ENCODE assay signal across 8 cellular contexts in the genomic region with DNA sequence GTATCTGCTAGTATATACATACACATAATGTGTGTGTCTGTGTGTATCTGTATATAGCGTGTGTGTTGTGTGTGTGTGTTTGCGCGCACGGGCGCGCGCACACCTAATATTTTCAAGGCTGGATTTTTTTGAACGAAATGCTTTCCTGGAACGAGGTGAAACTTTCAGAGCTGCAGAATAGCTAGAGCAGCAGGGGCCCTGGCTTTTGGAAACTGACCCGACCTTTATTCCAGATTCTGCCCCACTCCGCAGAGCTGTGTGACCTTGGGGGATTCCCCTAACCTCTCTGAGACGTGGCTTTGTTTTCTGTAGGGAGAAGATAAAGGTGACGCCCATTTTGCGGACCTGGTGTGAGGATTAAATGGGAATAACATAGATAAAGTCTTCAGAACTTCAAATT. TPM values are rescaled to one million over a fixed set of nuclear protein-coding genes. Genes with fewer than 3 reads are reported as not detected.
A peak's percentile ranks its signal among the peaks of the same experiment; 100 is the strongest.
DNase-seq lines count a peak whose midpoint lies in the region; ATAC-seq and TF ChIP-seq lines count a peak whose summit lies in the region.

No MANE protein-coding gene starts in this region.

- H3K27ac Mint-ChIP-seq in activated CD4-positive, alpha-beta memory T cell treated with anti-CD3 and anti-CD28 coated beads for 36 hours = peak overlapping the region; percentile 92

- peaks cover 7% of the 10 kb centered on the region for H3K36me3 Mint-ChIP-seq in activated CD4-positive, alpha-beta memory T cell treated with anti-CD3 and anti-CD28 coated beads for 36 hours

- peak overlapping the region; percentile 67 to 82 for H3K4me3 ChIP-seq in SK-N-SH (ENCODE audit: low read depth in 2 of 2, low read length in 1 of 2)

- peak overlapping the region; percentile 97 for H3K4me3 Mint-ChIP-seq in activated CD4-positive, alpha-beta memory T cell treated with anti-CD3 and anti-CD28 coated beads for 36 hours

- H3K4me1 Mint-ChIP-seq in activated CD4-positive, alpha-beta memory T cell treated with anti-CD3 and anti-CD28 coated beads for 36 hours (ENCODE audit: low read depth) = peaks cover 16% of the 10 kb centered on the region

- TF ChIP-seq CTCF in SK-N-SH (IDR thresholded peaks at IDR 0.05) (no peak), foreskin keratinocyte (conservative IDR thresholded peaks at IDR 0.05) (no peak)

- peaks cover 3% of the 10 kb centered on the region for H3F3A ChIP-seq in SK-N-SH (replicated peaks; ENCODE audit: insufficient read depth)

- no peaks in the 10 kb centered on the region for H3K27me3 Mint-ChIP-seq in activated CD4-positive, alpha-beta memory T cell treated with anti-CD3 and anti-CD28 coated beads for 36 hours

- H3K4me2 ChIP-seq in SK-N-SH = peak overlapping the region; percentile 76

- H4K20me1 ChIP-seq in SK-N-SH (ENCODE audit: insufficient read depth) = no peaks in the 10 kb centered on the region

- intact Hi-C loops in activated CD4-positive, alpha-beta memory T cell treated with anti-CD3 and anti-CD28 coated beads for 36 hours (cut with micrococcal nuclease) = loop anchor here (5.0 kb wide), 1 partner anchor 511 kb away; no protein-coding TSS in a partner anchor

- H3K9me2 ChIP-seq in SK-N-SH = no peaks in the 10 kb centered on the region

- ATAC-seq in SK-N-SH treated with all-trans-retinoic acid at 6 μM for 48 hours = no peak; the same call in 2 of the 3 replicates
- ATAC-seq in HG03135 (IDR thresholded peaks at IDR 0.05; ENCODE audit: unreplicated experiment) = peak; percentile 12
- ATAC-seq in foreskin keratinocyte = peak; percentile 23

- WGBS in SK-N-SH (ENCODE audit: low lambda C conversion rate) = 10% methylated on average over 14 of the region's 14 CpGs

- CTCF ChIA-PET in SK-N-SH (lab: Yijun Ruan, JAX) = interaction anchor here (0.6 to 6.3 kb wide), 15 partner anchors 8 to 204 kb away, joined by 3 to 67 read pairs (median 6); a partner anchor contains a TSS
- CTCF ChIA-PET in activated CD4-positive, alpha-beta memory T cell treated with anti-CD3 and anti-CD28 coated beads for 36 hours (lab: Charles Lee) = interaction anchor here (0.7 to 2.2 kb wide), 18 partner anchors 8 to 257 kb away, joined by 3 to 37 read pairs (median 4); a partner anchor contains a TSS

- TF ChIP-seq RAD21 in SK-N-SH (IDR thresholded peaks at IDR 0.05; ENCODE audit: low read length) = no peak

- H3K27me3 ChIP-seq in SK-N-SH (ENCODE audit: insufficient read depth) (no peaks in the 10 kb centered on the region), foreskin keratinocyte (no peaks in the 10 kb centered on the region)

- H3K27ac ChIP-seq in SK-N-SH (ENCODE audit: low read depth in 2 of 2, low read length in 1 of 2) = peak overlapping the region in 1 of 2 experiments; percentile 74; a peak in 2 of 4 replicates
- H3K27ac ChIP-seq in foreskin keratinocyte = peak overlapping the region; percentile 59

- no peak for TF ChIP-seq EP300 in SK-N-SH (IDR thresholded peaks at IDR 0.05; ENCODE audit: borderline replicate concordance in 1 of 2, low read depth in 1 of 2, low read length in 1 of 2)

- DNase-seq in SK-N-SH (no peak), foreskin keratinocyte (peak in 1 of 2 donors; percentile 12), pons (ENCODE audit: low spot score) (peak; percentile 17), DMS153 (lab: John Stamatoyannopoulos, UW) (no peak), NCI-H2196 (lab: John Stamatoyannopoulos, UW; ENCODE audit: unreplicated experiment) (no peak)
- DNase-seq in activated CD4-positive, alpha-beta memory T cell treated with anti-CD3 and anti-CD28 coated beads for 36 hours = peak; percentile 42

- H3K79me2 ChIP-seq in SK-N-SH (ENCODE audit: insufficient read depth) = peaks cover 16% of the 10 kb centered on the region; the same call in 1 of the 2 replicates

- H3K9me3 Mint-ChIP-seq in activated CD4-positive, alpha-beta memory T cell treated with anti-CD3 and anti-CD28 coated beads for 36 hours = no peaks in the 10 kb centered on the region

- POLR2A ChIA-PET in SK-N-SH (lab: Yijun Ruan, JAX) = interaction anchor here (1.1 kb wide), 1 partner anchor 157 kb away, joined by 4 read pairs; no protein-coding TSS in a partner anchor
- POLR2A ChIA-PET in activated CD4-positive, alpha-beta memory T cell treated with anti-CD3 and anti-CD28 coated beads for 36 hours (lab: Charles Lee) = interaction anchor here (0.6 kb wide), 1 partner anchor 24 kb away, joined by 3 read pairs; no protein-coding TSS in a partner anchor

- no peaks in the 10 kb centered on the region for H3K36me3 ChIP-seq in SK-N-SH (replicated peaks in 1 of 2; ENCODE audit: control insufficient read depth in 1 of 2, insufficient read depth in 2 of 2, low read length in 1 of 2)

- H2AFZ ChIP-seq in SK-N-SH (ENCODE audit: low read depth) = peak overlapping the region; percentile 71; the same call in 1 of the 2 replicates

- H3K4me1 ChIP-seq in SK-N-SH (ENCODE audit: control insufficient read depth in 1 of 2, insufficient read depth in 2 of 2, low read depth in 1 of 2, low read length in 1 of 2) (peaks cover 0 to 7% of the 10 kb centered on the region in 2 experiments; a peak in 1 of 4 replicates), foreskin keratinocyte (peaks cover 5% of the 10 kb centered on the region)

- peak overlapping the region; percentile 59 for H3K9ac ChIP-seq in SK-N-SH

- no peaks in the 10 kb centered on the region for H3K9me3 ChIP-seq in SK-N-SH

TF ChIP-seq in SK-N-SH, 30 proteins besides CTCF, POLR2A, EP300 and RAD21 (continues in another document):
- TF ChIP-seq NFIC (IDR thresholded peaks at IDR 0.05; ENCODE audit: borderline replicate concordance) (no peak), FOXJ3 (CRISPR knock-in tag; IDR thresholded peaks at IDR 0.05) (no peak)
- TF ChIP-seq, protein P1, sequence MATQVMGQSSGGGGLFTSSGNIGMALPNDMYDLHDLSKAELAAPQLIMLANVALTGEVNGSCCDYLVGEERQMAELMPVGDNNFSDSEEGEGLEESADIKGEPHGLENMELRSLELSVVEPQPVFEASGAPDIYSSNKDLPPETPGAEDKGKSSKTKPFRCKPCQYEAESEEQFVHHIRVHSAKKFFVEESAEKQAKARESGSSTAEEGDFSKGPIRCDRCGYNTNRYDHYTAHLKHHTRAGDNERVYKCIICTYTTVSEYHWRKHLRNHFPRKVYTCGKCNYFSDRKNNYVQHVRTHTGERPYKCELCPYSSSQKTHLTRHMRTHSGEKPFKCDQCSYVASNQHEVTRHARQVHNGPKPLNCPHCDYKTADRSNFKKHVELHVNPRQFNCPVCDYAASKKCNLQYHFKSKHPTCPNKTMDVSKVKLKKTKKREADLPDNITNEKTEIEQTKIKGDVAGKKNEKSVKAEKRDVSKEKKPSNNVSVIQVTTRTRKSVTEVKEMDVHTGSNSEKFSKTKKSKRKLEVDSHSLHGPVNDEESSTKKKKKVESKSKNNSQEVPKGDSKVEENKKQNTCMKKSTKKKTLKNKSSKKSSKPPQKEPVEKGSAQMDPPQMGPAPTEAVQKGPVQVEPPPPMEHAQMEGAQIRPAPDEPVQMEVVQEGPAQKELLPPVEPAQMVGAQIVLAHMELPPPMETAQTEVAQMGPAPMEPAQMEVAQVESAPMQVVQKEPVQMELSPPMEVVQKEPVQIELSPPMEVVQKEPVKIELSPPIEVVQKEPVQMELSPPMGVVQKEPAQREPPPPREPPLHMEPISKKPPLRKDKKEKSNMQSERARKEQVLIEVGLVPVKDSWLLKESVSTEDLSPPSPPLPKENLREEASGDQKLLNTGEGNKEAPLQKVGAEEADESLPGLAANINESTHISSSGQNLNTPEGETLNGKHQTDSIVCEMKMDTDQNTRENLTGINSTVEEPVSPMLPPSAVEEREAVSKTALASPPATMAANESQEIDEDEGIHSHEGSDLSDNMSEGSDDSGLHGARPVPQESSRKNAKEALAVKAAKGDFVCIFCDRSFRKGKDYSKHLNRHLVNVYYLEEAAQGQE (IDR thresholded peaks at IDR 0.05; ENCODE audit: low read depth, low read length) = no peak

TF ChIP-seq in SK-N-SH treated with all-trans-retinoic acid at 6 μM for 48 hours, 23 proteins besides CTCF, POLR2A, EP300 and RAD21 (continues in another document):
- TF ChIP-seq, protein P2, sequence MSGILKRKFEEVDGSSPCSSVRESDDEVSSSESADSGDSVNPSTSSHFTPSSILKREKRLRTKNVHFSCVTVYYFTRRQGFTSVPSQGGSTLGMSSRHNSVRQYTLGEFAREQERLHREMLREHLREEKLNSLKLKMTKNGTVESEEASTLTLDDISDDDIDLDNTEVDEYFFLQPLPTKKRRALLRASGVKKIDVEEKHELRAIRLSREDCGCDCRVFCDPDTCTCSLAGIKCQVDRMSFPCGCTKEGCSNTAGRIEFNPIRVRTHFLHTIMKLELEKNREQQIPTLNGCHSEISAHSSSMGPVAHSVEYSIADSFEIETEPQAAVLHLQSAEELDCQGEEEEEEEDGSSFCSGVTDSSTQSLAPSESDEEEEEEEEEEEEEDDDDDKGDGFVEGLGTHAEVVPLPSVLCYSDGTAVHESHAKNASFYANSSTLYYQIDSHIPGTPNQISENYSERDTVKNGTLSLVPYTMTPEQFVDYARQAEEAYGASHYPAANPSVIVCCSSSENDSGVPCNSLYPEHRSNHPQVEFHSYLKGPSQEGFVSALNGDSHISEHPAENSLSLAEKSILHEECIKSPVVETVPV (CRISPR knock-in tag; IDR thresholded peaks at IDR 0.05) = no peak

RNA-seq across cellular contexts. Expression of a gene that starts 0.8 kb away (rescaled TPM):
- polyA plus RNA-seq in SK-N-SH (2012; rRNA removed) (14.1 and 15.7 TPM in 2 replicates), foreskin keratinocyte (30.6 and 31.9 TPM in 2 replicates)
- polyA plus RNA-seq in SK-N-SH (2012; cell fraction: cytosol; rRNA removed) = 21.7 and 23.6 TPM in 2 replicates
- polyA plus RNA-seq in SK-N-SH (2012; cell fraction: nucleus; rRNA removed) = 5.3 and 8.4 TPM in 2 replicates
- total RNA-seq in activated CD4-positive, alpha-beta memory T cell treated with anti-CD3 and anti-CD28 coated beads for 36 hours = 10 to 100 TPM; 14.1 to 15.2 TPM
- 21.2 and 23.0 TPM in 2 replicates for total RNA-seq in foreskin keratinocyte

RNA-seq across cellular contexts. Expression of a gene that starts 22.4 kb away (rescaled TPM):
- polyA plus RNA-seq in SK-N-SH (2012; rRNA removed) (not detected in 2 replicates), foreskin keratinocyte (not detected in 2 replicates)
- not detected in 2 replicates for polyA plus RNA-seq in SK-N-SH (2012; cell fraction: cytosol; rRNA removed)
- not detected in 2 replicates for polyA plus RNA-seq in SK-N-SH (2012; cell fraction: nucleus; rRNA removed)
- total RNA-seq in activated CD4-positive, alpha-beta memory T cell treated with anti-CD3 and anti-CD28 coated beads for 36 hours = not detected
- not detected in 2 replicates for total RNA-seq in foreskin keratinocyte

Comparison
In these comparisons a context has a peak if more than half of its experiments do, and no peak if none do; other contexts are left out.
1. DNase-seq: peak in activated CD4-positive, alpha-beta memory T cell treated with anti-CD3 and anti-CD28 coated beads for 36 hours (single experiment) and pons (single experiment); none in SK-N-SH (single experiment), DMS153 (single experiment) and NCI-H2196 (single experiment).